Comparison of ENCODE assay signal across 9 cellular contexts in genomic region chr2:213232649-213233437, GRCh38. TPM values are rescaled to one million over a fixed set of nuclear protein-coding genes. Genes with fewer than 3 reads are reported as not detected.
DNase-seq lines count a peak whose midpoint lies in the region; ATAC-seq and TF ChIP-seq lines count a peak whose summit lies in the region.
"Had no signal": no experiment of that assay in that cellular context is flagged by ENCODE, and none has a peak within 500 bp of the region (broad histone marks: within the 10 kb centered on the region; RNA-seq: fewer than 3 reads in every experiment).

No MANE protein-coding gene starts in this region.

- H3K27me3 Mint-ChIP-seq in HFFc6 (ENCODE audit: insufficient read depth), result no peaks in the 10 kb centered on the region
- H3K27me3 Mint-ChIP-seq in activated naive CD8-positive, alpha-beta T cell treated with anti-CD3 and anti-CD28 coated beads for 36 hours, result peaks cover 17% of the 10 kb centered on the region

- no peaks in the 10 kb centered on the region; the same call in 1 of the 2 replicates for H3K36me3 Mint-ChIP-seq in HFFc6 (ENCODE audit: low read depth)
- H3K36me3 Mint-ChIP-seq in activated naive CD8-positive, alpha-beta T cell treated with anti-CD3 and anti-CD28 coated beads for 36 hours, result no peaks in the 10 kb centered on the region

- intact Hi-C loops in spleen (cut with DNase I; ENCODE audit: low total_unique reads) (no loop called here), right cardiac atrium (cut with DNase I) (no loop called here)

- H3K4me3 ChIP-seq in spleen (no peak overlapping the region), right cardiac atrium (ENCODE audit: low read length) (no peak overlapping the region)

- 16 to 22% (median 18%) methylated on average over 8 of the region's 8 CpGs for WGBS in spleen, 5 donors
- 35% methylated on average over 8 of the region's 8 CpGs for WGBS in right cardiac atrium

- ATAC-seq in GM18511 (IDR thresholded peaks at IDR 0.05; ENCODE audit: unreplicated experiment), result peak; percentile 89
- ATAC-seq in right cardiac atrium, result no peak

- H3K4me3 Mint-ChIP-seq in HFFc6, result peak overlapping the region; percentile 22
- H3K4me3 Mint-ChIP-seq in activated naive CD8-positive, alpha-beta T cell treated with anti-CD3 and anti-CD28 coated beads for 36 hours, result peak overlapping the region; percentile 23

- H3K36me3 ChIP-seq in spleen, result no peaks in the 10 kb centered on the region
- H3K36me3 ChIP-seq: neutrophil had no signal

- H3K27ac ChIP-seq in spleen (peak overlapping the region in 4 of 8 donors; percentile 30 to 72 (median 44)), right cardiac atrium (ENCODE audit: low read length) (no peak overlapping the region)
- H3K27ac ChIP-seq: neutrophil had no signal

- no peaks in the 10 kb centered on the region for H3K9me3 Mint-ChIP-seq in HFFc6
- H3K9me3 Mint-ChIP-seq in activated naive CD8-positive, alpha-beta T cell treated with anti-CD3 and anti-CD28 coated beads for 36 hours, result no peaks in the 10 kb centered on the region

- no peak for TF ChIP-seq POLR2A in spleen (IDR thresholded peaks at IDR 0.05)

- DNase-seq in HFFc6, result peak; percentile 10
- DNase-seq in NAMALWA (ENCODE audit: low spot score), result peak; percentile 100
- DNase-seq in activated naive CD8-positive, alpha-beta T cell treated with anti-CD3 and anti-CD28 coated beads for 36 hours, result peak; percentile 33
- DNase-seq in spleen, result peak; percentile 78
- DNase-seq in putamen (ENCODE audit: low spot score), result no peak
- DNase-seq in C1 segment of cervical spinal cord (lab: John Stamatoyannopoulos, UW), result no peak
- no peak for DNase-seq in right cardiac atrium

- H3K4me1 ChIP-seq in spleen (peaks cover 0 to 32% (median 7%) of the 10 kb centered on the region in 6 donors), right cardiac atrium (ENCODE audit: control insufficient read depth, insufficient read depth, low read length) (no peaks in the 10 kb centered on the region)

- peak overlapping the region; percentile 40 for H3K27ac Mint-ChIP-seq in HFFc6
- H3K27ac Mint-ChIP-seq in activated naive CD8-positive, alpha-beta T cell treated with anti-CD3 and anti-CD28 coated beads for 36 hours, result peak overlapping the region; percentile 77

- H3K9me3 ChIP-seq in spleen (no peaks in the 10 kb centered on the region), right cardiac atrium (ENCODE audit: control insufficient read depth, low read length) (no peaks in the 10 kb centered on the region)
- H3K9me3 ChIP-seq: neutrophil had no signal

- TF ChIP-seq CTCF in HFFc6 (IDR thresholded peaks at IDR 0.05) (no peak), spleen (IDR thresholded peaks at IDR 0.05 in 8 of 11, conservative IDR thresholded peaks at IDR 0.05 in 3 of 11) (no peak)

- H3K27me3 ChIP-seq in spleen (replicated peaks in 1 of 7) (peaks cover 0 to 2% (median 0%) of the 10 kb centered on the region in 7 donors), right cardiac atrium (ENCODE audit: control insufficient read depth, insufficient read depth) (no peaks in the 10 kb centered on the region)

- peaks cover 71% of the 10 kb centered on the region for H3K4me1 Mint-ChIP-seq in HFFc6 (ENCODE audit: low read depth)
- H3K4me1 Mint-ChIP-seq in activated naive CD8-positive, alpha-beta T cell treated with anti-CD3 and anti-CD28 coated beads for 36 hours, result peaks cover 25% of the 10 kb centered on the region

RNA-seq across cellular contexts. Expression of gene SPAG16, which starts 51.4 kb away (rescaled TPM):
- total RNA-seq in HFFc6 (2021; fragmentation: NEBNext Ultra II Directional; extraction: Animal tissue kit (Norgen Biotek cat#: 25700)), result 10 to 100 TPM; 15.4 to 20.0 (median 17.5) TPM
- 10 to 100 TPM in 1 of 2 experiments, 1 to 10 TPM in 1; 9.9 to 11.6 TPM for total RNA-seq in activated naive CD8-positive, alpha-beta T cell treated with anti-CD3 and anti-CD28 coated beads for 36 hours
- 10 to 100 TPM in 6 of 7 donors, 1 to 10 TPM in 1; 9.8 to 19.7 (median 13.5) TPM for total RNA-seq in spleen
- 10 to 100 TPM in 2 of 3 donors, 1 to 10 TPM in 1; 9.0 to 12.2 (median 12.0) TPM for polyA plus RNA-seq in spleen
- 10 to 100 TPM; 19.9 to 28.7 (median 23.1) TPM for total RNA-seq in right cardiac atrium
- polyA plus RNA-seq in right cardiac atrium, result 23.9 TPM

Comparison
In these comparisons a context has a peak if more than half of its experiments do, and no peak if none do; other contexts are left out.
1. DNase-seq: peak in HFFc6 (single experiment), NAMALWA (single experiment), activated naive CD8-positive, alpha-beta T cell treated with anti-CD3 and anti-CD28 coated beads for 36 hours (single experiment) and spleen (single experiment); none in putamen (single experiment), C1 segment of cervical spinal cord (0 of 14) and right cardiac atrium (0 of 3).